ENCODE assay signal across 1 cellular context in the genomic region with DNA sequence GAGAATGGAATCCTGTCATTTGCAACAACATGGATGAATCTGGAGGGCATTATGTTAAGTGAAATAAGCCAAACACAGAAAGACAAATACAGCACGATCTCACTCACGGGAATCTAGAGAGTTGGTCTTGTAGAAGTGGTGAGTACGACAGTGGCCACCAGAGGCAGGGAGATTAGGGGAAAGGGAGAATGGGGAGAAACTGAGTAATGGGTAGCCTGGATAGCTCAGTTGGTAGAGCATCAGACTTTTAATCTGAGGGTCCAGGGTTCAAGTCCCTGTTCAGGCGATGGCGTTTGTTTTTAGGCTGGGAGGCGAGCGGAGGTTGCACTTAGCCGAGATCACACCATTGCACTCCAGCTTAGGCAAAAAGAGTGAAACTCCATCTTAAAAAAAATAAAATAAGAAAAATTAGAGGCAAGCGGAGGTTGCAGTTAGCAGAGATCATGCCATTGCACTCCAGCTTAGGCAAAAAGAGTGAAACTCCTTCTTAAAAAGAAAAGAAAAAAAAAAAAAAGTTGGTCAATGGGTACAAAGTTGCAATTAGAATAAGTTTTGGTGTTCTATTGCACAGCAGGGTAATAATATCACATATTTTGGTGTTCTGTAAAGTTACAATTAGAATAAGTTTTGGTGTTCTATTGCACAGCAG.
TF ChIP-seq lines count a peak whose summit lies in the region.

No MANE protein-coding gene starts in this region.

TF ChIP-seq in IMR-90, 13 proteins besides CTCF, POLR2A, EP300 and RAD21 (continued from another document):
- TF ChIP-seq, protein P1, sequence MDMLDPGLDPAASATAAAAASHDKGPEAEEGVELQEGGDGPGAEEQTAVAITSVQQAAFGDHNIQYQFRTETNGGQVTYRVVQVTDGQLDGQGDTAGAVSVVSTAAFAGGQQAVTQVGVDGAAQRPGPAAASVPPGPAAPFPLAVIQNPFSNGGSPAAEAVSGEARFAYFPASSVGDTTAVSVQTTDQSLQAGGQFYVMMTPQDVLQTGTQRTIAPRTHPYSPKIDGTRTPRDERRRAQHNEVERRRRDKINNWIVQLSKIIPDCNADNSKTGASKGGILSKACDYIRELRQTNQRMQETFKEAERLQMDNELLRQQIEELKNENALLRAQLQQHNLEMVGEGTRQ (IDR thresholded peaks at IDR 0.05; ENCODE audit: low read depth, low read length), result no peak
- TF ChIP-seq FOS (IDR thresholded peaks at IDR 0.05; ENCODE audit: low read depth, low read length), result no peak
- TF ChIP-seq NFE2L2 (IDR thresholded peaks at IDR 0.05; ENCODE audit: low read depth, low read length), result no peak
- no peak for TF ChIP-seq MAFK (IDR thresholded peaks at IDR 0.05; ENCODE audit: low read depth, low read length)
- no peak for TF ChIP-seq MAZ (IDR thresholded peaks at IDR 0.05; ENCODE audit: borderline replicate concordance, low read depth, low read length)
- TF ChIP-seq CEBPB (IDR thresholded peaks at IDR 0.05; ENCODE audit: low read depth, low read length), result no peak
- no peak for TF ChIP-seq RCOR1 (IDR thresholded peaks at IDR 0.05; ENCODE audit: insufficient replicate concordance, low read length)
- TF ChIP-seq, protein P2, sequence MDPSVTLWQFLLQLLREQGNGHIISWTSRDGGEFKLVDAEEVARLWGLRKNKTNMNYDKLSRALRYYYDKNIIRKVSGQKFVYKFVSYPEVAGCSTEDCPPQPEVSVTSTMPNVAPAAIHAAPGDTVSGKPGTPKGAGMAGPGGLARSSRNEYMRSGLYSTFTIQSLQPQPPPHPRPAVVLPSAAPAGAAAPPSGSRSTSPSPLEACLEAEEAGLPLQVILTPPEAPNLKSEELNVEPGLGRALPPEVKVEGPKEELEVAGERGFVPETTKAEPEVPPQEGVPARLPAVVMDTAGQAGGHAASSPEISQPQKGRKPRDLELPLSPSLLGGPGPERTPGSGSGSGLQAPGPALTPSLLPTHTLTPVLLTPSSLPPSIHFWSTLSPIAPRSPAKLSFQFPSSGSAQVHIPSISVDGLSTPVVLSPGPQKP (IDR thresholded peaks at IDR 0.05; ENCODE audit: borderline replicate concordance, low read depth, low read length), result no peak
- TF ChIP-seq CHD1 (IDR thresholded peaks at IDR 0.05; ENCODE audit: low read depth, low read length), result no peak
